In the genomic region with DNA sequence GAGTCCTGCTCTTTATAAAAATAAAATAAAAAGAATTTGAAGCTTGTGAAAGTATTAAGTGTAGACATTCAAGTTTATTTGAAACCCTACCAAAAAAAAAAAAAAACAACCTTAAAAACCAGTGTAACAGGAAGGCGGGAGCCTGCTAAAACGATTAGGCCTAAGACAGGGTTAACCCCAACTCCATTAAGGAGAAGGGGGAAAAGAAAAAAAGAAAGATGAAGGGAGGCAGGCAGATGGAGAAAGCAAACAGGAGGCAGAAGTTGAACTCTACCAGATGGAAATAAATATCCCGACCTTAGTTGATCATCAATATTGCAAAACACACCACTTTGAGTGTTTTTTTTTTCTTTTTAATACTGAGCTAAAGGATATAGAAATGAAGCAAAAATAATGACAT, we compare ENCODE assay signal across 8 cellular contexts. TPM values are rescaled to one million over a fixed set of nuclear protein-coding genes. Genes with fewer than 3 reads are reported as not detected.
DNase-seq lines count a peak whose midpoint lies in the region; ATAC-seq and TF ChIP-seq lines count a peak whose summit lies in the region.

No MANE protein-coding gene starts in this region.

- CTCF ChIA-PET in activated CD4-positive, alpha-beta T cell treated with anti-CD3 and anti-CD28 coated beads for 36 hours (lab: Charles Lee): interaction anchor here (1.4 to 2.0 kb wide), 3 partner anchors 11 to 765 kb away, joined by 3 to 9 read pairs (median 4); no protein-coding TSS in a partner anchor
- CTCF ChIA-PET in activated CD4-positive, alpha-beta memory T cell treated with anti-CD3 and anti-CD28 coated beads, Interleukin-2, amount 10 ng/mL, durations not matched to agents 7 days and 5 days (lab: Charles Lee): interaction anchor here (0.6 to 4.8 kb wide), 11 partner anchors 14 to 765 kb away, joined by 3 to 48 read pairs (median 15); no protein-coding TSS in a partner anchor

- H3K9me3 Mint-ChIP-seq in activated CD4-positive, alpha-beta T cell treated with anti-CD3 and anti-CD28 coated beads for 36 hours (ENCODE audit: low read depth): no peaks in the 10 kb centered on the region
- no peaks in the 10 kb centered on the region for H3K9me3 Mint-ChIP-seq in activated CD4-positive, alpha-beta memory T cell treated with anti-CD3 and anti-CD28 coated beads, Interleukin-2, amount 10 ng/mL, durations not matched to agents 7 days and 5 days

- TF ChIP-seq POLR2A in testis (IDR thresholded peaks at IDR 0.05): no peak

- H3K27ac ChIP-seq in iPS-20b (ENCODE audit: low read length) (no peak overlapping the region), testis (peak overlapping the region; percentile 95 to 100), neuronal stem cell (replicated peaks; ENCODE audit: low read length) (no peak overlapping the region)

- no peak for DNase-seq in activated CD4-positive, alpha-beta T cell treated with anti-CD3 and anti-CD28 coated beads for 36 hours
- DNase-seq in activated CD4-positive, alpha-beta T cell treated with anti-CD3 and anti-CD28 coated beads for 1 hour: no peak
- no peak for DNase-seq in activated CD4-positive, alpha-beta memory T cell treated with anti-CD3 and anti-CD28 coated beads, Interleukin-2, amount 10 ng/mL, durations not matched to agents 7 days and 5 days
- DNase-seq in testis (no peak), neuronal stem cell (ENCODE audit: low spot score) (no peak)

- POLR2A ChIA-PET in activated CD4-positive, alpha-beta T cell treated with anti-CD3 and anti-CD28 coated beads for 36 hours (lab: Charles Lee): interaction anchor here (0.6 to 2.9 kb wide), 3 partner anchors 30 to 71 kb away, joined by 5 to 30 read pairs (median 30); no protein-coding TSS in a partner anchor
- POLR2A ChIA-PET in activated CD4-positive, alpha-beta memory T cell treated with anti-CD3 and anti-CD28 coated beads, Interleukin-2, amount 10 ng/mL, durations not matched to agents 7 days and 5 days (lab: Charles Lee): interaction anchor here (0.7 to 7.0 kb wide), 24 partner anchors 9 to 446 kb away, joined by 3 to 397 read pairs (median 42); no protein-coding TSS in a partner anchor

- H3K27me3 Mint-ChIP-seq in activated CD4-positive, alpha-beta T cell treated with anti-CD3 and anti-CD28 coated beads for 36 hours: no peaks in the 10 kb centered on the region
- no peaks in the 10 kb centered on the region for H3K27me3 Mint-ChIP-seq in activated CD4-positive, alpha-beta memory T cell treated with anti-CD3 and anti-CD28 coated beads, Interleukin-2, amount 10 ng/mL, durations not matched to agents 7 days and 5 days

- no peak overlapping the region for H2BK120ac ChIP-seq in neuronal stem cell (ENCODE audit: low read depth, low read length)

- peak overlapping the region; percentile 99 for H3K27ac Mint-ChIP-seq in activated CD4-positive, alpha-beta T cell treated with anti-CD3 and anti-CD28 coated beads for 36 hours
- peak overlapping the region; percentile 98 for H3K27ac Mint-ChIP-seq in activated CD4-positive, alpha-beta memory T cell treated with anti-CD3 and anti-CD28 coated beads, Interleukin-2, amount 10 ng/mL, durations not matched to agents 7 days and 5 days

- H3K4me1 ChIP-seq in iPS-20b (ENCODE audit: insufficient read depth, low read length) (peaks cover 27% of the 10 kb centered on the region; the same call in 1 of the 2 replicates), testis (peaks cover 6% of the 10 kb centered on the region), neuronal stem cell (ENCODE audit: control insufficient read depth in 2 of 2, insufficient read depth in 1 of 2, low read depth in 1 of 2, low read length in 2 of 2) (peaks cover 0 to 12% of the 10 kb centered on the region in 2 donors)

- H3K4me3 ChIP-seq in iPS-20b (ENCODE audit: low read length) (peak overlapping the region; percentile 75), testis (peak overlapping the region; percentile 73 to 92), neuronal stem cell (ENCODE audit: low read length in 2 of 2) (peak overlapping the region in 1 of 2 donors; percentile 89)

- ATAC-seq in activated CD4-positive, alpha-beta T cell treated with anti-CD3 and anti-CD28 coated beads for 36 hours: no peak
- ATAC-seq in HG03378 (IDR thresholded peaks at IDR 0.05; ENCODE audit: unreplicated experiment): no peak
- no peak for ATAC-seq in GM18858 (IDR thresholded peaks at IDR 0.05; ENCODE audit: unreplicated experiment)

- no peak overlapping the region for H3K23ac ChIP-seq in neuronal stem cell (ENCODE audit: low read depth, low read length, poor library complexity)

- H3K14ac ChIP-seq in neuronal stem cell (ENCODE audit: low read length): no peak overlapping the region

- peaks cover 2% of the 10 kb centered on the region for H3K79me1 ChIP-seq in neuronal stem cell (ENCODE audit: low read depth, low read length)

- intact Hi-C loops in activated CD4-positive, alpha-beta T cell treated with anti-CD3 and anti-CD28 coated beads for 36 hours (cut with DNase I, micrococcal nuclease): loop anchor here (1.0 to 5.0 kb wide), 9 partner anchors 40 to 782 kb away; a partner anchor contains a TSS
- intact Hi-C loops in testis (cut with DNase I; ENCODE audit: low total_unique reads): loop anchor here (10.0 kb wide), 1 partner anchor 762 kb away; no protein-coding TSS in a partner anchor

- H4K8ac ChIP-seq in neuronal stem cell (ENCODE audit: low read depth, low read length): no peak overlapping the region

- no peak for TF ChIP-seq CTCF in testis (IDR thresholded peaks at IDR 0.05)

- peak overlapping the region; percentile 84; the same call in 1 of the 2 replicates for H3K9ac ChIP-seq in iPS-20b (ENCODE audit: low read depth, low read length)
- H3K9ac ChIP-seq in neuronal stem cell (ENCODE audit: low read depth, low read length, poor library complexity): no peak overlapping the region

- no peak overlapping the region for H3K18ac ChIP-seq in neuronal stem cell (ENCODE audit: low read length)

- no peak overlapping the region for H2AFZ ChIP-seq in neuronal stem cell (ENCODE audit: low read length)

- H2BK12ac ChIP-seq in neuronal stem cell (ENCODE audit: low read length): no peak overlapping the region

- peak overlapping the region; percentile 99 for H3K4me3 Mint-ChIP-seq in activated CD4-positive, alpha-beta T cell treated with anti-CD3 and anti-CD28 coated beads for 36 hours
- H3K4me3 Mint-ChIP-seq in activated CD4-positive, alpha-beta memory T cell treated with anti-CD3 and anti-CD28 coated beads, Interleukin-2, amount 10 ng/mL, durations not matched to agents 7 days and 5 days: peak overlapping the region; percentile 99

- no peak overlapping the region for H2BK15ac ChIP-seq in neuronal stem cell (ENCODE audit: low read length)

- peaks cover 22% of the 10 kb centered on the region for H3K4me1 Mint-ChIP-seq in activated CD4-positive, alpha-beta T cell treated with anti-CD3 and anti-CD28 coated beads for 36 hours
- H3K4me1 Mint-ChIP-seq in activated CD4-positive, alpha-beta memory T cell treated with anti-CD3 and anti-CD28 coated beads, Interleukin-2, amount 10 ng/mL, durations not matched to agents 7 days and 5 days: peaks cover 27% of the 10 kb centered on the region

- peaks cover 56% of the 10 kb centered on the region for H3K36me3 Mint-ChIP-seq in activated CD4-positive, alpha-beta T cell treated with anti-CD3 and anti-CD28 coated beads for 36 hours (ENCODE audit: low read depth)
- peaks cover 51% of the 10 kb centered on the region for H3K36me3 Mint-ChIP-seq in activated CD4-positive, alpha-beta memory T cell treated with anti-CD3 and anti-CD28 coated beads, Interleukin-2, amount 10 ng/mL, durations not matched to agents 7 days and 5 days (ENCODE audit: low read depth)

- peaks cover 25% of the 10 kb centered on the region for H3K36me3 ChIP-seq in iPS-20b (ENCODE audit: insufficient read depth, low read depth, low read length)
- H3K36me3 ChIP-seq in testis (ENCODE audit: low read depth, missing control alignments): no peaks in the 10 kb centered on the region
- H3K36me3 ChIP-seq in neuronal stem cell (replicated peaks in 1 of 2; ENCODE audit: control insufficient read depth in 2 of 2, insufficient read depth in 2 of 2, low read length in 2 of 2): peaks cover 2 to 22% of the 10 kb centered on the region in 2 donors

- no peaks in the 10 kb centered on the region for H3K27me3 ChIP-seq in iPS-20b (ENCODE audit: insufficient read depth, low read length)
- H3K27me3 ChIP-seq in testis: no peaks in the 10 kb centered on the region
- no peaks in the 10 kb centered on the region for H3K27me3 ChIP-seq in neuronal stem cell (ENCODE audit: control insufficient read depth in 3 of 3, insufficient read depth in 3 of 3, low read depth in 1 of 3, low read length in 3 of 3)

- H4K91ac ChIP-seq in neuronal stem cell (ENCODE audit: low read depth, low read length, poor library complexity): no peak overlapping the region

- no peak overlapping the region for H2BK5ac ChIP-seq in neuronal stem cell (ENCODE audit: low read length)

- no peak overlapping the region for H3K4ac ChIP-seq in neuronal stem cell (ENCODE audit: low read length)

- H2AK5ac ChIP-seq in neuronal stem cell (ENCODE audit: low read depth, low read length): no peak overlapping the region

- H3K9me3 ChIP-seq in iPS-20b (ENCODE audit: insufficient read depth, low read depth, low read length) (no peaks in the 10 kb centered on the region), testis (no peaks in the 10 kb centered on the region), neuronal stem cell (replicated peaks in 1 of 2; ENCODE audit: control insufficient read depth in 2 of 2, insufficient read depth in 1 of 2, low read depth in 1 of 2, low read length in 2 of 2) (no peaks in the 10 kb centered on the region)

- no peak overlapping the region for H3K4me2 ChIP-seq in neuronal stem cell (ENCODE audit: insufficient read depth, low read length, poor library complexity, severe bottlenecking)

- WGBS in testis, 2 donors: 16 to 20% methylated on average over 3 of the region's 3 CpGs
- no CpG with 5 or more reads among the region's 3 CpGs for WGBS in neuronal stem cell (ENCODE audit: extremely low coverage in 2 of 2, insufficient read length in 2 of 2, insufficient replicate concordance in 1 of 2), 2 donors

RNA-seq across cellular contexts. Expression of a gene that starts 1.2 kb away (rescaled TPM):
- total RNA-seq in activated CD4-positive, alpha-beta T cell treated with anti-CD3 and anti-CD28 coated beads for 36 hours: 100 to 1,000 TPM in 1 of 2 experiments, 10 to 100 TPM in 1; 76.6 to 131 TPM
- total RNA-seq in activated CD4-positive, alpha-beta memory T cell treated with anti-CD3 and anti-CD28 coated beads, Interleukin-2, amount 10 ng/mL, durations not matched to agents 7 days and 5 days: 100 to 1,000 TPM; 217 to 227 TPM
- 10 to 100 TPM; 23.8 to 37.0 TPM for total RNA-seq in testis
- polyA plus RNA-seq in testis (ENCODE audit: insufficient read depth, low read depth, low replicate concordance): 65.3 TPM
- polyA plus RNA-seq in neuronal stem cell (2013, experiment 1 of 2): 44.8 TPM
- polyA plus RNA-seq in neuronal stem cell (2013, experiment 2 of 2): 46.5 TPM

Comparison
In these comparisons a context has a peak if more than half of its experiments do, and no peak if none do; other contexts are left out.
1. H3K27ac ChIP-seq: peak in testis (2 of 2); none in iPS-20b (single experiment) and neuronal stem cell (single experiment).